ENCODE assay signal across 2 cellular contexts in the genomic region with DNA sequence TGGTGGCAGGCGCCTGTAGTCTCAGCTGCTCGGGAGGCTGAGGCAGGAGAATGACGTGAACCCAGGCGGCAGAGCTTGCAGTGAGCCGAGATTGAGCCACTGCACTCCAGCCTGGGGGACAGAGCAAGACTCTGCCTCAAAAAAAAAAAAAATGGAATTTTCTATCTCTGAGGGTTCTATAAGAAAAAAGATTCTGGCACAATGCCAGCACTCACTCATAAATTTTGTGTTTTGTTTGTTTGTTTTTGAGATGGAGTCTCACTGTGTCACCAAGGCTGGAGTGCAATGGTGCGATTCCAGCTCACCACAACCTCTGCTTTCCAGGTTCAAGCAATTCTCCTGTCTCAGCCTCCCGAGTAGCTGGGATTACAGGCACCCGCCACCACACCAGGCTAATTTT. TPM values are rescaled to one million over a fixed set of nuclear protein-coding genes. Genes with fewer than 3 reads are reported as not detected.
"Had no signal": no experiment of that assay in that cellular context is flagged by ENCODE, and none has a peak within 500 bp of the region (broad histone marks: within the 10 kb centered on the region; RNA-seq: fewer than 3 reads in every experiment).

No MANE protein-coding gene starts in this region.

RNA-seq across cellular contexts. Expression of a gene that starts 38.1 kb away (rescaled TPM):
- total RNA-seq: G401, GM12878 had no signal
- polyA plus RNA-seq: GM12878 had no signal
